ENCODE assay signal across 14 cellular contexts in the genomic region with DNA sequence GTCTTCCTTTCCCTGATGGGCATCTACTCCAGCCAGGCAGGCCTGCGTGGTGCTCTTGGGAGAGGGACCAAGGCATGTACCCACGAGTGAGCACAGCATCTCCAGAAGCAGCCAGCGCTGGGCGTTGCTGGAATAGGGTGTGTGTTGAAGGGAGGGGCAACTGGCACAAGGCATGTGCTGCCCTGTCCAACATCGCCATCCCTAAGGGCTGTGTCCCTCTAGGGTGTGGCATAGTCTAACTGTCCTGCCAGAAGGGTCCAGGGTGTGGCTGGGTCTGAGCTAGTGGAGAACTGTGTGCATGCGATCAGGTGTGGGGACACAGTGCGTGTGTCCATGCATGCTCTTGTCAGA. TPM values are rescaled to one million over a fixed set of nuclear protein-coding genes. Genes with fewer than 3 reads are reported as not detected.
A peak's percentile ranks its signal among the peaks of the same experiment; 100 is the strongest.
DNase-seq lines count a peak whose midpoint lies in the region; ATAC-seq and TF ChIP-seq lines count a peak whose summit lies in the region.
"Had no signal": no experiment of that assay in that cellular context is flagged by ENCODE, and none has a peak within 500 bp of the region (broad histone marks: within the 10 kb centered on the region; RNA-seq: fewer than 3 reads in every experiment).

No MANE protein-coding gene starts in this region.

- WGBS in suprapubic skin, result 9% methylated on average over 7 of the region's 7 CpGs

- no peak for TF ChIP-seq EP300 in suprapubic skin (IDR thresholded peaks at IDR 0.05)

- TF ChIP-seq CTCF in WTC11 (IDR thresholded peaks at IDR 0.05) (no peak), suprapubic skin (IDR thresholded peaks at IDR 0.05) (no peak)

- H3K4me3 ChIP-seq in suprapubic skin, result peak overlapping the region; percentile 15
- H3K4me3 ChIP-seq: smooth muscle cell had no signal

- H3K36me3 ChIP-seq in suprapubic skin, result no peaks in the 10 kb centered on the region
- H3K36me3 ChIP-seq: tibial nerve had no signal

- POLR2A ChIA-PET in WTC11 (lab: Charles Lee), result no interaction called here

- peaks cover 31% of the 10 kb centered on the region for H3K4me1 Mint-ChIP-seq in WTC11

- H3K4me3 Mint-ChIP-seq in WTC11, result peak overlapping the region; percentile 76
- H3K4me3 Mint-ChIP-seq: activated CD4-positive, alpha-beta memory T cell treated with anti-CD3 and anti-CD28 coated beads, Interleukin-2, amount 10 ng/mL, durations not matched to agents 7 days and 5 days; activated naive CD4-positive, alpha-beta T cell treated with anti-CD3 and anti-CD28 coated beads for 36 hours had no signal

- H3K4me1 ChIP-seq in suprapubic skin, result peaks cover 70% of the 10 kb centered on the region

- H3K27ac Mint-ChIP-seq in WTC11, result peak overlapping the region; percentile 90
- H3K27ac Mint-ChIP-seq: activated CD4-positive, alpha-beta memory T cell treated with anti-CD3 and anti-CD28 coated beads, Interleukin-2, amount 10 ng/mL, durations not matched to agents 7 days and 5 days; activated naive CD4-positive, alpha-beta T cell treated with anti-CD3 and anti-CD28 coated beads for 36 hours had no signal

- no peaks in the 10 kb centered on the region for H3K9me3 ChIP-seq in suprapubic skin
- H3K9me3 ChIP-seq: tibial nerve had no signal

- ATAC-seq in WTC11 (no peak), left colon (peak; percentile 63), GM18505 (IDR thresholded peaks at IDR 0.05; ENCODE audit: unreplicated experiment) (no peak)

- CTCF ChIA-PET in WTC11 (lab: Charles Lee), result no interaction called here

- no peak for TF ChIP-seq POLR2A in suprapubic skin (IDR thresholded peaks at IDR 0.05)
- TF ChIP-seq POLR2A in GM18505 (IDR thresholded peaks at IDR 0.05; ENCODE audit: borderline replicate concordance, extremely low read depth, insufficient read depth, insufficient read length), result no peak

- H3K9me3 Mint-ChIP-seq in WTC11, result no peaks in the 10 kb centered on the region
- H3K9me3 Mint-ChIP-seq: activated CD4-positive, alpha-beta memory T cell treated with anti-CD3 and anti-CD28 coated beads, Interleukin-2, amount 10 ng/mL, durations not matched to agents 7 days and 5 days; activated naive CD4-positive, alpha-beta T cell treated with anti-CD3 and anti-CD28 coated beads for 36 hours had no signal

- H3K27ac ChIP-seq in suprapubic skin, result peak overlapping the region; percentile 96

- H3K27me3 ChIP-seq in suprapubic skin, result peaks cover 23% of the 10 kb centered on the region

- DNase-seq in DMS 273 (lab: John Stamatoyannopoulos, UW; ENCODE audit: unreplicated experiment), result peak; percentile 46
- DNase-seq in DMS 273 treated with DMSO at 0.1 percent for 48 hours (lab: John Stamatoyannopoulos, UW), result no peak
- no peak for DNase-seq in WTC11 (ENCODE audit: low spot score)
- peak in 1 of 2 donors; percentile 39 for DNase-seq in left colon
- DNase-seq in suprapubic skin (ENCODE audit: low spot score in 2 of 2), result no peak
- no peak for DNase-seq in NCI-H1436 treated with DMSO at 0.1 percent for 48 hours (lab: John Stamatoyannopoulos, UW)
- no peak for DNase-seq in NCI-H1436 (lab: John Stamatoyannopoulos, UW)
- DNase-seq: 8988T; activated CD4-positive, alpha-beta memory T cell treated with anti-CD3 and anti-CD28 coated beads, Interleukin-2, amount 10 ng/mL, durations not matched to agents 7 days and 5 days; activated naive CD4-positive, alpha-beta T cell treated with anti-CD3 and anti-CD28 coated beads for 36 hours had no signal

- H3K36me3 Mint-ChIP-seq in WTC11, result peaks cover 17% of the 10 kb centered on the region

- H3K27me3 Mint-ChIP-seq in WTC11 (ENCODE audit: low read depth), result peaks cover 6% of the 10 kb centered on the region; the same call in 1 of the 2 replicates

- intact Hi-C loops in left colon (cut with DNase I, micrococcal nuclease), result no loop called here

TF ChIP-seq in WTC11, 78 proteins besides CTCF, POLR2A, EP300 and RAD21 (continues in another document):
- TF ChIP-seq, protein P1, sequence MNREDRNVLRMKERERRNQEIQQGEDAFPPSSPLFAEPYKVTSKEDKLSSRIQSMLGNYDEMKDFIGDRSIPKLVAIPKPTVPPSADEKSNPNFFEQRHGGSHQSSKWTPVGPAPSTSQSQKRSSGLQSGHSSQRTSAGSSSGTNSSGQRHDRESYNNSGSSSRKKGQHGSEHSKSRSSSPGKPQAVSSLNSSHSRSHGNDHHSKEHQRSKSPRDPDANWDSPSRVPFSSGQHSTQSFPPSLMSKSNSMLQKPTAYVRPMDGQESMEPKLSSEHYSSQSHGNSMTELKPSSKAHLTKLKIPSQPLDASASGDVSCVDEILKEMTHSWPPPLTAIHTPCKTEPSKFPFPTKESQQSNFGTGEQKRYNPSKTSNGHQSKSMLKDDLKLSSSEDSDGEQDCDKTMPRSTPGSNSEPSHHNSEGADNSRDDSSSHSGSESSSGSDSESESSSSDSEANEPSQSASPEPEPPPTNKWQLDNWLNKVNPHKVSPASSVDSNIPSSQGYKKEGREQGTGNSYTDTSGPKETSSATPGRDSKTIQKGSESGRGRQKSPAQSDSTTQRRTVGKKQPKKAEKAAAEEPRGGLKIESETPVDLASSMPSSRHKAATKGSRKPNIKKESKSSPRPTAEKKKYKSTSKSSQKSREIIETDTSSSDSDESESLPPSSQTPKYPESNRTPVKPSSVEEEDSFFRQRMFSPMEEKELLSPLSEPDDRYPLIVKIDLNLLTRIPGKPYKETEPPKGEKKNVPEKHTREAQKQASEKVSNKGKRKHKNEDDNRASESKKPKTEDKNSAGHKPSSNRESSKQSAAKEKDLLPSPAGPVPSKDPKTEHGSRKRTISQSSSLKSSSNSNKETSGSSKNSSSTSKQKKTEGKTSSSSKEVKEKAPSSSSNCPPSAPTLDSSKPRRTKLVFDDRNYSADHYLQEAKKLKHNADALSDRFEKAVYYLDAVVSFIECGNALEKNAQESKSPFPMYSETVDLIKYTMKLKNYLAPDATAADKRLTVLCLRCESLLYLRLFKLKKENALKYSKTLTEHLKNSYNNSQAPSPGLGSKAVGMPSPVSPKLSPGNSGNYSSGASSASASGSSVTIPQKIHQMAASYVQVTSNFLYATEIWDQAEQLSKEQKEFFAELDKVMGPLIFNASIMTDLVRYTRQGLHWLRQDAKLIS (CRISPR knock-in tag; IDR thresholded peaks at IDR 0.05; ENCODE audit: borderline replicate concordance), result no peak
- TF ChIP-seq ZNF532 (CRISPR knock-in tag; IDR thresholded peaks at IDR 0.05; ENCODE audit: borderline replicate concordance) (no peak), NR2C2 (CRISPR knock-in tag; IDR thresholded peaks at IDR 0.05) (no peak)
- TF ChIP-seq, protein P2, sequence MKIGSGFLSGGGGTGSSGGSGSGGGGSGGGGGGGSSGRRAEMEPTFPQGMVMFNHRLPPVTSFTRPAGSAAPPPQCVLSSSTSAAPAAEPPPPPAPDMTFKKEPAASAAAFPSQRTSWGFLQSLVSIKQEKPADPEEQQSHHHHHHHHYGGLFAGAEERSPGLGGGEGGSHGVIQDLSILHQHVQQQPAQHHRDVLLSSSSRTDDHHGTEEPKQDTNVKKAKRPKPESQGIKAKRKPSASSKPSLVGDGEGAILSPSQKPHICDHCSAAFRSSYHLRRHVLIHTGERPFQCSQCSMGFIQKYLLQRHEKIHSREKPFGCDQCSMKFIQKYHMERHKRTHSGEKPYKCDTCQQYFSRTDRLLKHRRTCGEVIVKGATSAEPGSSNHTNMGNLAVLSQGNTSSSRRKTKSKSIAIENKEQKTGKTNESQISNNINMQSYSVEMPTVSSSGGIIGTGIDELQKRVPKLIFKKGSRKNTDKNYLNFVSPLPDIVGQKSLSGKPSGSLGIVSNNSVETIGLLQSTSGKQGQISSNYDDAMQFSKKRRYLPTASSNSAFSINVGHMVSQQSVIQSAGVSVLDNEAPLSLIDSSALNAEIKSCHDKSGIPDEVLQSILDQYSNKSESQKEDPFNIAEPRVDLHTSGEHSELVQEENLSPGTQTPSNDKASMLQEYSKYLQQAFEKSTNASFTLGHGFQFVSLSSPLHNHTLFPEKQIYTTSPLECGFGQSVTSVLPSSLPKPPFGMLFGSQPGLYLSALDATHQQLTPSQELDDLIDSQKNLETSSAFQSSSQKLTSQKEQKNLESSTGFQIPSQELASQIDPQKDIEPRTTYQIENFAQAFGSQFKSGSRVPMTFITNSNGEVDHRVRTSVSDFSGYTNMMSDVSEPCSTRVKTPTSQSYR (CRISPR knock-in tag; IDR thresholded peaks at IDR 0.05), result no peak
- TF ChIP-seq, protein P3, sequence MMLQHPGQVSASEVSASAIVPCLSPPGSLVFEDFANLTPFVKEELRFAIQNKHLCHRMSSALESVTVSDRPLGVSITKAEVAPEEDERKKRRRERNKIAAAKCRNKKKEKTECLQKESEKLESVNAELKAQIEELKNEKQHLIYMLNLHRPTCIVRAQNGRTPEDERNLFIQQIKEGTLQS (CRISPR knock-in tag; conservative IDR thresholded peaks at IDR 0.05), result no peak

RNA-seq across cellular contexts. Expression of gene NOTCH3, which starts 2.8 kb away (rescaled TPM):
- 133 to 153 TPM (median 144 TPM) in 3 replicates for total RNA-seq in WTC11 (2021)
- total RNA-seq in left colon, result 10 to 100 TPM in 1 of 2 donors, 1 to 10 TPM in 1; 6.1 to 12.2 TPM
- total RNA-seq in suprapubic skin, result 100 to 1,000 TPM; 205 to 253 (median 245) TPM
- total RNA-seq: activated CD4-positive, alpha-beta memory T cell treated with anti-CD3 and anti-CD28 coated beads, Interleukin-2, amount 10 ng/mL, durations not matched to agents 7 days and 5 days; activated naive CD4-positive, alpha-beta T cell treated with anti-CD3 and anti-CD28 coated beads for 36 hours; T-helper 2 cell treated with Interferon-gamma antibody and Interleukin-4, amounts not matched to agents 100 ng/mL and 5 ng/mL, for 36 hours had no signal

RNA-seq across cellular contexts. Expression of gene EPHX3, which starts 34.3 kb away (rescaled TPM):
- total RNA-seq in WTC11 (2021) (27.1 to 31.3 TPM (median 29.9 TPM) in 3 replicates), left colon (under 1 TPM; 0.39 to 0.58 TPM), suprapubic skin (10 to 100 TPM in 3 of 4 donors, 1 to 10 TPM in 1; 8.0 to 81.6 (median 47.5) TPM)
- total RNA-seq: activated naive CD4-positive, alpha-beta T cell treated with anti-CD3 and anti-CD28 coated beads for 36 hours had no signal

Comparison
In these comparisons a context has a peak if more than half of its experiments do, and no peak if none do; other contexts are left out.
1. RNA of gene NOTCH3, which starts 2.8 kb away (total RNA-seq): 205 to 253 TPM in suprapubic skin and 133 to 153 TPM in WTC11; 6.1 to 12.2 TPM in left colon; every median in the first group is over 10 times any median in the second.
2. RNA of gene EPHX3, which starts 34.3 kb away (total RNA-seq): 8.0 to 81.6 TPM in suprapubic skin and 27.1 to 31.3 TPM in WTC11; 0.39 to 0.58 TPM in left colon; every median in the first group is over 4 times any median in the second.